1 cellular context compared by ENCODE assay signal in genomic region chr14:20676072-20676471, GRCh38.
TF ChIP-seq lines count a peak whose summit lies in the region.

No MANE protein-coding gene starts in this region.

TF ChIP-seq in HepG2, 621 proteins besides CTCF, POLR2A, EP300 and RAD21:
- TF ChIP-seq KAT2B (IDR thresholded peaks at IDR 0.05; ENCODE audit: borderline replicate concordance, low read depth, low read length) (no peak), MXD1 (CRISPR knock-in tag; IDR thresholded peaks at IDR 0.05) (no peak), SRSF4 (IDR thresholded peaks at IDR 0.05; ENCODE audit: low read depth, low read length, poor library complexity, severe bottlenecking) (no peak), GLMP (CRISPR knock-in tag; IDR thresholded peaks at IDR 0.05; ENCODE audit: borderline replicate concordance) (no peak), RBM39 (IDR thresholded peaks at IDR 0.05; ENCODE audit: low read depth, low read length, poor library complexity, severe bottlenecking) (no peak), ZNF17 (CRISPR knock-in tag; IDR thresholded peaks at IDR 0.05) (no peak), PAXIP1 (CRISPR knock-in tag; conservative IDR thresholded peaks at IDR 0.05) (no peak), MIER2 (CRISPR knock-in tag; IDR thresholded peaks at IDR 0.05) (no peak), ZNF160 (CRISPR knock-in tag; IDR thresholded peaks at IDR 0.05) (no peak), NCOR1 (IDR thresholded peaks at IDR 0.05; ENCODE audit: borderline replicate concordance, low read length) (no peak), THAP9 (CRISPR knock-in tag; IDR thresholded peaks at IDR 0.05; ENCODE audit: borderline replicate concordance) (no peak), SKIL (CRISPR knock-in tag; IDR thresholded peaks at IDR 0.05; ENCODE audit: borderline replicate concordance) (no peak), ZFP91 (CRISPR knock-in tag; IDR thresholded peaks at IDR 0.05; ENCODE audit: borderline replicate concordance) (no peak), TAF15 (IDR thresholded peaks at IDR 0.05; ENCODE audit: low read depth, low read length, poor library complexity, severe bottlenecking) (no peak), RCOR2 (CRISPR knock-in tag; IDR thresholded peaks at IDR 0.05) (no peak), ZKSCAN1 (IDR thresholded peaks at IDR 0.05; ENCODE audit: low read length) (no peak), ZNF720 (CRISPR knock-in tag; IDR thresholded peaks at IDR 0.05) (no peak), ZNF546 (CRISPR knock-in tag; conservative IDR thresholded peaks at IDR 0.05) (no peak), RXRA (CRISPR knock-in tag; IDR thresholded peaks at IDR 0.05) (no peak)
